Comparison of ENCODE assay signal across 29 cellular contexts in genomic region chr10:130809181-130809580, GRCh38.
"Had no signal": no experiment of that assay in that cellular context is flagged by ENCODE, and none has a peak within 500 bp of the region (broad histone marks: within the 10 kb centered on the region; RNA-seq: fewer than 3 reads in every experiment).

No MANE protein-coding gene starts in this region.

- H3K36me3 ChIP-seq: gastroesophageal sphincter, heart left ventricle, right lobe of liver, suprapubic skin, transverse colon had no signal

- DNase-seq: cerebellar nuclear complex; dorsolateral prefrontal cortex; effector CD4-positive, alpha-beta T cell; foreskin keratinocyte; heart left ventricle; hippocampal formation; kidney glomerular epithelial cell; left colon; left ventricle myocardium superior; mucosa of descending colon; naive B cell; posterior cingulate gyrus; right lobe of liver; small intestine; stimulated activated CD4-positive, alpha-beta T cell treated with anti-CD3 and anti-CD28 coated beads, Interleukin-15, amount 100 ng/mL, for 24 hours; stimulated activated CD4-positive, alpha-beta T cell treated with anti-CD3 and anti-CD28 coated beads, Interleukin-2, amount 100 ng/mL, for 48 hours; stimulated activated naive B cell treated with anti-CD40 and anti-IgM and Interleukin-4, amounts not matched to agents 10 μg/mL and 1 μg/mL and 100 μg/mL, for 72 hours; transverse colon had no signal

- H3K36me3 Mint-ChIP-seq: memory B cell; mesothelial cell of epicardium; naive B cell; natural killer cell treated with Interleukin-12 subunit alpha and Interleukin-12 subunit beta and Interleukin-15 and Interleukin-18, amount 100 ng/mL, for 72 hours had no signal

- H3K27me3 ChIP-seq: foreskin keratinocyte, right lobe of liver, transverse colon had no signal

- H3K27me3 Mint-ChIP-seq: memory B cell; naive B cell; natural killer cell treated with Interleukin-12 subunit alpha and Interleukin-12 subunit beta and Interleukin-15 and Interleukin-18, amount 100 ng/mL, for 72 hours; stimulated activated naive B cell treated with anti-CD40 and anti-IgM and Interleukin-4, amounts not matched to agents 10 μg/mL and 1 μg/mL and 100 μg/mL, for 72 hours; stimulated activated naive CD8-positive, alpha-beta T cell treated with anti-CD3 and anti-CD28 coated beads, Interleukin-15, Interleukin-2, amounts not matched to agents 100 ng/mL and 50 ng/mL, for 24 hours had no signal

- H3K4me1 ChIP-seq: foreskin keratinocyte, gastroesophageal sphincter, heart left ventricle, right lobe of liver, suprapubic skin, transverse colon had no signal

- FAIRE-seq: islet of Langerhans, small intestine had no signal

- H3K27ac ChIP-seq: dorsolateral prefrontal cortex, epithelial cell of prostate, foreskin keratinocyte, gastroesophageal sphincter, heart left ventricle, right lobe of liver, suprapubic skin, transverse colon had no signal

- ATAC-seq: esophagus mucosa; foreskin keratinocyte; gastroesophageal sphincter; heart left ventricle; left colon; left ventricle myocardium superior; mucosa of descending colon; natural killer cell treated with Interleukin-12 subunit alpha and Interleukin-12 subunit beta and Interleukin-15 and Interleukin-18, amount 100 ng/mL, for 72 hours; right lobe of liver; stimulated activated naive B cell treated with anti-CD40 and anti-IgM and Interleukin-4, amounts not matched to agents 10 μg/mL and 1 μg/mL and 100 μg/mL, for 72 hours had no signal

- H3K9me3 Mint-ChIP-seq: mesothelial cell of epicardium; natural killer cell treated with Interleukin-12 subunit alpha and Interleukin-12 subunit beta and Interleukin-15 and Interleukin-18, amount 100 ng/mL, for 72 hours; neural crest cell; stimulated activated naive B cell treated with anti-CD40 and anti-IgM and Interleukin-4, amounts not matched to agents 10 μg/mL and 1 μg/mL and 100 μg/mL, for 72 hours; stimulated activated naive CD8-positive, alpha-beta T cell treated with anti-CD3 and anti-CD28 coated beads, Interleukin-15, Interleukin-2, amounts not matched to agents 100 ng/mL and 50 ng/mL, for 24 hours had no signal

- H3K27ac Mint-ChIP-seq: memory B cell; mesothelial cell of epicardium; naive B cell; natural killer cell treated with Interleukin-12 subunit alpha and Interleukin-12 subunit beta and Interleukin-15 and Interleukin-18, amount 100 ng/mL, for 72 hours; stimulated activated naive B cell treated with anti-CD40 and anti-IgM and Interleukin-4, amounts not matched to agents 10 μg/mL and 1 μg/mL and 100 μg/mL, for 72 hours; stimulated activated naive CD8-positive, alpha-beta T cell treated with anti-CD3 and anti-CD28 coated beads, Interleukin-15, Interleukin-2, amounts not matched to agents 100 ng/mL and 50 ng/mL, for 24 hours had no signal

- H3K4me3 Mint-ChIP-seq: memory B cell; mesothelial cell of epicardium; naive B cell; natural killer cell treated with Interleukin-12 subunit alpha and Interleukin-12 subunit beta and Interleukin-15 and Interleukin-18, amount 100 ng/mL, for 72 hours; neural crest cell; stimulated activated naive B cell treated with anti-CD40 and anti-IgM and Interleukin-4, amounts not matched to agents 10 μg/mL and 1 μg/mL and 100 μg/mL, for 72 hours; stimulated activated naive CD8-positive, alpha-beta T cell treated with anti-CD3 and anti-CD28 coated beads, Interleukin-15, Interleukin-2, amounts not matched to agents 100 ng/mL and 50 ng/mL, for 24 hours had no signal

- H3K9me3 ChIP-seq: gastroesophageal sphincter, heart left ventricle, mucosa of descending colon, right lobe of liver, suprapubic skin, transverse colon had no signal

- H3K4me3 ChIP-seq: dorsolateral prefrontal cortex, gastroesophageal sphincter, heart left ventricle, lung, mucosa of descending colon, right lobe of liver, suprapubic skin, transverse colon had no signal

- H3K4me1 Mint-ChIP-seq: memory B cell; mesothelial cell of epicardium; neural crest cell; stimulated activated naive B cell treated with anti-CD40 and anti-IgM and Interleukin-4, amounts not matched to agents 10 μg/mL and 1 μg/mL and 100 μg/mL, for 72 hours had no signal
